In genomic region chr3:14258906-14259904, GRCh38 we compare ENCODE assay signal across 17 cellular contexts.
DNase-seq lines count a peak whose midpoint lies in the region; ATAC-seq, FAIRE-seq and TF ChIP-seq lines count a peak whose summit lies in the region.
"Had no signal": no experiment of that assay in that cellular context is flagged by ENCODE, and none has a peak within 500 bp of the region (broad histone marks: within the 10 kb centered on the region; RNA-seq: fewer than 3 reads in every experiment).

No MANE protein-coding gene starts in this region.

- H3K9me3 ChIP-seq in Panc1 (ENCODE audit: control insufficient read depth, insufficient read depth, low read depth, low read length) (no peaks in the 10 kb centered on the region), K562 (replicated peaks; ENCODE audit: control insufficient read depth, insufficient read depth, low read depth, low read length) (no peaks in the 10 kb centered on the region; the same call in 1 of the 2 replicates), trophoblast cell (ENCODE audit: insufficient read depth, low read depth, low read length) (peaks cover 2% of the 10 kb centered on the region)

- H4K20me1 ChIP-seq in K562 (replicated peaks; ENCODE audit: control insufficient read depth, insufficient read depth, low read length) = no peaks in the 10 kb centered on the region

- TF ChIP-seq RAD21 in K562 (CRISPR knock-in tag; conservative IDR thresholded peaks at IDR 0.05 in 1 of 2, IDR thresholded peaks at IDR 0.05 in 1 of 2) = no peak

- peak overlapping the region; percentile 73 for H3K14ac ChIP-seq in trophoblast cell (ENCODE audit: low read length)

- H3K36me3 Mint-ChIP-seq in osteocyte (ENCODE audit: unreplicated experiment) = no peaks in the 10 kb centered on the region
- H3K36me3 Mint-ChIP-seq: CD14-positive monocyte; CD8-positive, alpha-beta T cell; IgD-negative memory B cell had no signal

- peak overlapping the region; percentile 35 for H2BK120ac ChIP-seq in trophoblast cell (ENCODE audit: insufficient read depth, low read length, poor library complexity)

- H3K36me3 ChIP-seq in Panc1 (ENCODE audit: control insufficient read depth, insufficient read depth, low read length) = no peaks in the 10 kb centered on the region
- H3K36me3 ChIP-seq in K562 (ENCODE audit: control insufficient read depth, insufficient read depth, low read length) = no peaks in the 10 kb centered on the region
- no peaks in the 10 kb centered on the region for H3K36me3 ChIP-seq in trophoblast cell (ENCODE audit: control insufficient read depth in 1 of 2, insufficient read depth in 2 of 2, low read length in 2 of 2)

- H3K27me3 ChIP-seq in Panc1 (ENCODE audit: control insufficient read depth, insufficient read depth, low read length) = no peaks in the 10 kb centered on the region
- no peaks in the 10 kb centered on the region for H3K27me3 ChIP-seq in K562 (ENCODE audit: control insufficient read depth in 2 of 2, insufficient read depth in 2 of 2, low read length in 2 of 2)
- no peaks in the 10 kb centered on the region for H3K27me3 ChIP-seq in trophoblast cell (ENCODE audit: insufficient read depth, low read length)

- ATAC-seq in Panc1 (no peak), K562 (no peak), GM18873 (IDR thresholded peaks at IDR 0.05; ENCODE audit: low FRiP score, unreplicated experiment) (no peak), esophagus mucosa (no peak)
- ATAC-seq: A549; CD8-positive, alpha-beta T cell; HCT116 had no signal

- H2AK5ac ChIP-seq in trophoblast cell (ENCODE audit: low read length) = no peak overlapping the region

- H3K27ac ChIP-seq in Panc1 (ENCODE audit: low read length) (peak overlapping the region; percentile 79), K562 (ENCODE audit: extremely low read depth, low read depth, low read length) (no peak overlapping the region), trophoblast cell (ENCODE audit: low read depth, low read length) (no peak overlapping the region)
- H3K27ac ChIP-seq: A549 had no signal

- FAIRE-seq in K562 (lab: Jason Lieb, UNC) = no peak
- FAIRE-seq: A549, D721Med, H54 had no signal

- peak overlapping the region; percentile 49; the same call in 1 of the 2 replicates for H2AFZ ChIP-seq in K562 (ENCODE audit: low read depth, low read length)
- H2AFZ ChIP-seq in trophoblast cell (ENCODE audit: insufficient read depth, low read length, poor library complexity) = no peak overlapping the region

- peaks cover 23% of the 10 kb centered on the region for H3K4me1 Mint-ChIP-seq in osteocyte (ENCODE audit: unreplicated experiment)
- H3K4me1 Mint-ChIP-seq: IgD-negative memory B cell had no signal

- 73% methylated on average over 12 of the region's 12 CpGs for whole genome bisulfite sequencing in K562 (ENCODE audit: insufficient coverage, low coverage, missing lambda C conversion rate)
- WGBS in trophoblast cell (ENCODE audit: extremely low coverage, insufficient coverage, insufficient read length) = no CpG with 5 or more reads among the region's 12 CpGs

- no peak for TF ChIP-seq CTCF in Panc1 (IDR thresholded peaks at IDR 0.05)
- no peak for TF ChIP-seq CTCF in K562 (IDR thresholded peaks at IDR 0.05 in 2 of 3, conservative IDR thresholded peaks at IDR 0.05 in 1 of 3; ENCODE audit: insufficient read depth in 2 of 3, low read depth in 1 of 3, low read length in 3 of 3)
- TF ChIP-seq CTCF in osteocyte (IDR thresholded peaks at IDR 0.05) = no peak

- intact Hi-C loops in Panc1 (cut with micrococcal nuclease; ENCODE audit: unreplicated experiment) = no loop called here
- intact Hi-C loops in K562 (cut with micrococcal nuclease) = no loop called here

- POLR2A ChIA-PET in Panc1 (lab: Charles Lee) (no interaction called here), K562 (lab: Yijun Ruan, JAX) (interaction anchor here (0.6 kb wide), 1 partner anchor 106 kb away, joined by 3 read pairs; no protein-coding TSS in a partner anchor)

- peaks cover 38% of the 10 kb centered on the region for H3K4me1 ChIP-seq in Panc1 (ENCODE audit: control insufficient read depth, insufficient read depth, low read length)
- H3K4me1 ChIP-seq in K562 (replicated peaks in 1 of 2; ENCODE audit: control insufficient read depth in 2 of 2, insufficient read depth in 2 of 2, low read length in 2 of 2) = peaks cover 32% of the 10 kb centered on the region in 2 experiments
- peaks cover 0 to 4% of the 10 kb centered on the region in 2 experiments for H3K4me1 ChIP-seq in trophoblast cell (ENCODE audit: control insufficient read depth in 1 of 2, insufficient read depth in 2 of 2, low read length in 2 of 2)
- H3K4me1 ChIP-seq: A549 had no signal

- H3K79me2 ChIP-seq in K562 (ENCODE audit: control insufficient read depth, insufficient read depth, low read length) (no peaks in the 10 kb centered on the region), trophoblast cell (ENCODE audit: control insufficient read depth, insufficient read depth, low read length, poor library complexity) (no peaks in the 10 kb centered on the region)

- no peak overlapping the region for H3K4me3 ChIP-seq in Panc1 (ENCODE audit: low read depth in 2 of 2, low read length in 2 of 2)
- no peak overlapping the region for H3K4me3 ChIP-seq in K562
- H3K4me3 ChIP-seq in trophoblast cell (ENCODE audit: low read depth, low read length) = no peak overlapping the region
- H3K4me3 ChIP-seq: A549 had no signal

- no TSS peak for BruUV-seq in Panc1 (replicated peaks; lab: Mats Ljungman, UMichigan)
- no TSS peak for BruUV-seq in K562 (replicated peaks; lab: Mats Ljungman, UMichigan)

- H2BK12ac ChIP-seq in trophoblast cell (ENCODE audit: low read length) = peak overlapping the region; percentile 31

- H3K79me1 ChIP-seq in trophoblast cell (ENCODE audit: low read length) = peaks cover 13% of the 10 kb centered on the region

- H3K4me2 ChIP-seq in K562 (ENCODE audit: insufficient read depth, low read length) (no peak overlapping the region), trophoblast cell (ENCODE audit: low read length) (no peak overlapping the region)
- H3K4me2 ChIP-seq: A549 had no signal

- H3K27ac Mint-ChIP-seq in osteocyte (ENCODE audit: unreplicated experiment) = no peak overlapping the region
- H3K27ac Mint-ChIP-seq: CD14-positive monocyte; CD8-positive, alpha-beta T cell; IgD-negative memory B cell had no signal

- H3K9me3 Mint-ChIP-seq in osteocyte (ENCODE audit: unreplicated experiment) = no peaks in the 10 kb centered on the region
- H3K9me3 Mint-ChIP-seq: CD8-positive, alpha-beta T cell; IgD-negative memory B cell had no signal

- peak overlapping the region; percentile 12 for H3K18ac ChIP-seq in trophoblast cell (ENCODE audit: low read length)

- H3K9me1 ChIP-seq in K562 (ENCODE audit: control insufficient read depth, insufficient read depth, low read length) = no peaks in the 10 kb centered on the region

- H3K4ac ChIP-seq in trophoblast cell (ENCODE audit: low read depth, low read length) = no peak overlapping the region

- H3K4me3 Mint-ChIP-seq in osteocyte (ENCODE audit: unreplicated experiment) = no peak overlapping the region
- H3K4me3 Mint-ChIP-seq: CD14-positive monocyte; CD8-positive, alpha-beta T cell; IgD-negative memory B cell had no signal

- DNase-seq in Panc1 (ENCODE audit: low read depth, low spot score) = no peak
- DNase-seq in K562 (ENCODE audit: extremely low read depth in 1 of 4, low spot score in 3 of 4) = no peak
- peak; percentile 57 for DNase-seq in medulla oblongata (ENCODE audit: extremely low spot score)
- DNase-seq in trophoblast cell = no peak
- DNase-seq in osteocyte (ENCODE audit: extremely low spot score, unreplicated experiment) = no peak
- no peak for DNase-seq in stimulated activated CD4-positive, alpha-beta T cell treated with anti-CD3 and anti-CD28 coated beads, Interleukin-2, amount 100 ng/mL, for 48 hours
- DNase-seq: CD8-positive, alpha-beta T cell; COR-L47; DMS153 had no signal

- no peaks in the 10 kb centered on the region for H3K27me3 Mint-ChIP-seq in osteocyte (ENCODE audit: unreplicated experiment)

- peak overlapping the region in 1 of 2 experiments; percentile 77; a peak in 1 of 4 replicates for H3K9ac ChIP-seq in K562 (ENCODE audit: insufficient read depth in 1 of 2, low read depth in 2 of 2, low read length in 2 of 2)
- no peak overlapping the region for H3K9ac ChIP-seq in trophoblast cell (ENCODE audit: low read length)

- H4K12ac ChIP-seq in trophoblast cell (ENCODE audit: low read depth, low read length) = no peak overlapping the region

- no peak overlapping the region for H4K8ac ChIP-seq in trophoblast cell (ENCODE audit: low read depth, low read length)

- CTCF ChIA-PET in Panc1 (lab: Charles Lee) = interaction anchor here (0.7 to 1.1 kb wide), 3 partner anchors 15 to 207 kb away, joined by 3 to 12 read pairs (median 4); no protein-coding TSS in a partner anchor
- CTCF ChIA-PET in K562 (lab: Yijun Ruan, JAX; ENCODE audit: low intra/inter-chr PET ratio) = interaction anchor here (6.2 kb wide), 1 partner anchor 202 kb away, joined by 69 read pairs; no protein-coding TSS in a partner anchor

- H2BK5ac ChIP-seq in trophoblast cell (ENCODE audit: low read depth, low read length, poor library complexity) = no peak overlapping the region

- TF ChIP-seq EP300 in K562 (IDR thresholded peaks at IDR 0.05; ENCODE audit: low read length) = no peak

- TF ChIP-seq POLR2A in K562 (conservative IDR thresholded peaks at IDR 0.05) = no peak

- peak overlapping the region; percentile 11 for H4K91ac ChIP-seq in trophoblast cell (ENCODE audit: low read depth, low read length)

- in situ Hi-C loops in Panc1 (cut with HindIII; ENCODE audit: low pct_unique_long_range_greater_than_20kb, low sequenced_read_pairs) (no loop called here), K562 (cut with MboI) (no loop called here)

- no peak overlapping the region for H3K23ac ChIP-seq in trophoblast cell (ENCODE audit: low read length)

TF ChIP-seq in K562, 482 proteins besides CTCF, POLR2A, EP300 and RAD21 (continues in another document):
- peak; percentile 65 for TF ChIP-seq MECOM (CRISPR knock-in tag; IDR thresholded peaks at IDR 0.05)
- TF ChIP-seq ZNF77 (CRISPR knock-in tag; IDR thresholded peaks at IDR 0.05) = no peak
- no peak for TF ChIP-seq ZNF584 (CRISPR knock-in tag; IDR thresholded peaks at IDR 0.05; ENCODE audit: low read depth)
- no peak for TF ChIP-seq CEBPG (CRISPR knock-in tag; IDR thresholded peaks at IDR 0.05)
- TF ChIP-seq CEBPG (tag; conservative IDR thresholded peaks at IDR 0.05 in 1 of 2, IDR thresholded peaks at IDR 0.05 in 1 of 2) = no peak
- TF ChIP-seq FOXJ3 (CRISPR knock-in tag; IDR thresholded peaks at IDR 0.05) = no peak
- TF ChIP-seq MYC (IDR thresholded peaks at IDR 0.05; ENCODE audit: low read depth, low read length) = no peak
- TF ChIP-seq MYC (CRISPR knock-in tag; IDR thresholded peaks at IDR 0.05; ENCODE audit: borderline replicate concordance, low read depth) = peak; percentile 27; the same call in 1 of the 2 replicates
